Comparison of ENCODE assay signal across 1 cellular context in the genomic region with DNA sequence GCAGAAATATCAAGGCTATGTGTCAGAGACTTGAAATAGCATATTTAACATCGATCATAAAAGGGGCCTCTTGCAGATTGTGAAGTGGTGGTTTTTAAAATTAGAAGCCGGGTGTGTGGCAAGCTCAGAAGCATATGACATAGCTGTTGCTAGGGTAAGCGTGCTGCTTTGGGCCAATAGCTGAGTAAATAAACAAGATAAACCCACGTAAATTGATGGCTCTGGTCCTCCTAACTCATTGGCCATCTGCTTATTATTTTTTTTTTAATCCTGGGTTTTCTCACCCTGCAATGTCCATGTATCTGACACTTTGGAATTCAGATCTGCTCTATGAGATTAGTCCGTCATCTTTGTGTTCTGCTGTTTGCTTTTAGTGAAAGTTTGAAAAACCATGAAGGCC.
TF ChIP-seq lines count a peak whose summit lies in the region.

No MANE protein-coding gene starts in this region.

TF ChIP-seq in K562, 482 proteins besides CTCF, POLR2A, EP300 and RAD21:
- no peak for TF ChIP-seq ZBTB40 (IDR thresholded peaks at IDR 0.05)
- TF ChIP-seq ZBTB40 (CRISPR knock-in tag; IDR thresholded peaks at IDR 0.05), result no peak
- TF ChIP-seq RFX5 (IDR thresholded peaks at IDR 0.05; ENCODE audit: low read depth, low read length), result peak; percentile 80
